ENCODE assay signal across 10 cellular contexts in the genomic region with DNA sequence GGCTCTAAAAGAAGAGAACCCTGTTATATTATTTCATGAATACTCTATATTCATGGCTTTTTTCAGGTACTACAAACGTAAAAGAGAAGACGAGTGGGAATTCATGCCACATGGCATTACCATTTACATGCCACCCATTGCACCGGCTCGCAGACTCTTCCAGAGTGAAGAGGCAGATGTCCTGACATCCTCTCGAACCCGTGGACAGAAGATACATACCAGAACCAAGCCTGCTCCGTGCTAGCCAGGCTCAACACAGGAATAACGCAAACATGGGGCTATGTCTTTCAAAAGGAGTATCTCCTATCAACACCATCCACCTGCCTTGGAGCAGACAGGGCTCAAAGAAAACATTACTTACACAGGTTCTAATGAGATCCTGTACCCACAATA.
DNase-seq lines count a peak whose midpoint lies in the region; ATAC-seq and TF ChIP-seq lines count a peak whose summit lies in the region.
"Had no signal": no experiment of that assay in that cellular context is flagged by ENCODE, and none has a peak within 500 bp of the region (broad histone marks: within the 10 kb centered on the region; RNA-seq: fewer than 3 reads in every experiment).

No MANE protein-coding gene starts in this region.

- 89 to 91% methylated on average over 8 of the region's 8 CpGs for WGBS in thyroid gland, 2 donors

- H3K9me3 ChIP-seq in left lung: no peaks in the 10 kb centered on the region
- no peaks in the 10 kb centered on the region for H3K9me3 ChIP-seq in thyroid gland

- ATAC-seq in activated CD8-positive, alpha-beta T cell treated with anti-CD3 and anti-CD28 coated beads for 36 hours: no peak
- no peak for ATAC-seq in left lung

- peak overlapping the region; percentile 14 for H3K4me3 Mint-ChIP-seq in activated CD4-positive, alpha-beta T cell treated with anti-CD3 and anti-CD28 coated beads, Interleukin-2, amount 10 ng/mL, durations not matched to agents 7 days and 5 days
- no peak overlapping the region for H3K4me3 Mint-ChIP-seq in activated CD8-positive, alpha-beta T cell treated with anti-CD3 and anti-CD28 coated beads for 36 hours
- H3K4me3 Mint-ChIP-seq: neural progenitor cell had no signal

- H3K36me3 ChIP-seq in left lung (peaks cover 0 to 9% of the 10 kb centered on the region in 2 donors), thyroid gland (no peaks in the 10 kb centered on the region)
- H3K36me3 ChIP-seq: neural progenitor cell had no signal

- DNase-seq in activated CD4-positive, alpha-beta T cell treated with anti-CD3 and anti-CD28 coated beads, Interleukin-2, amount 10 ng/mL, durations not matched to agents 7 days and 5 days: no peak
- DNase-seq in activated CD4-positive, alpha-beta T cell treated with anti-CD3 and anti-CD28 coated beads, Interleukin-2, amount 50 U/mL, for 4 hours: no peak
- DNase-seq in activated CD8-positive, alpha-beta T cell treated with anti-CD3 and anti-CD28 coated beads for 36 hours: no peak
- DNase-seq in left lung (no peak), thyroid gland (no peak), cerebellum (ENCODE audit: low spot score) (no peak), mucosa of gallbladder (ENCODE audit: low spot score) (no peak), NCI-H446 (lab: John Stamatoyannopoulos, UW) (no peak)
- DNase-seq: H7 had no signal

- peak overlapping the region; percentile 79 for H3K27ac Mint-ChIP-seq in activated CD4-positive, alpha-beta T cell treated with anti-CD3 and anti-CD28 coated beads, Interleukin-2, amount 10 ng/mL, durations not matched to agents 7 days and 5 days
- H3K27ac Mint-ChIP-seq in activated CD8-positive, alpha-beta T cell treated with anti-CD3 and anti-CD28 coated beads for 36 hours: peak overlapping the region; percentile 53

- POLR2A ChIA-PET in activated CD4-positive, alpha-beta T cell treated with anti-CD3 and anti-CD28 coated beads, Interleukin-2, amount 10 ng/mL, durations not matched to agents 7 days and 5 days (lab: Charles Lee): no interaction called here
- POLR2A ChIA-PET in activated CD8-positive, alpha-beta T cell treated with anti-CD3 and anti-CD28 coated beads for 36 hours (lab: Charles Lee): interaction anchor here (0.6 kb wide), 1 partner anchor 34 kb away, joined by 3 read pairs; no protein-coding TSS in a partner anchor

- H3K4me3 ChIP-seq in left lung: no peak overlapping the region
- H3K4me3 ChIP-seq in thyroid gland (replicated peaks in 1 of 3): no peak overlapping the region
- H3K4me3 ChIP-seq: neural progenitor cell had no signal

- H3K27ac ChIP-seq in left lung: peak overlapping the region; percentile 59 to 78
- peak overlapping the region; percentile 58 to 81 (median 63) for H3K27ac ChIP-seq in thyroid gland
- H3K27ac ChIP-seq: neural progenitor cell had no signal

- TF ChIP-seq CTCF in activated CD8-positive, alpha-beta T cell treated with anti-CD3 and anti-CD28 coated beads for 36 hours (IDR thresholded peaks at IDR 0.05): no peak
- TF ChIP-seq CTCF in left lung (IDR thresholded peaks at IDR 0.05) (no peak), thyroid gland (IDR thresholded peaks at IDR 0.05) (no peak)

- H3K36me3 Mint-ChIP-seq in activated CD4-positive, alpha-beta T cell treated with anti-CD3 and anti-CD28 coated beads, Interleukin-2, amount 10 ng/mL, durations not matched to agents 7 days and 5 days (ENCODE audit: low read depth): peaks cover 48% of the 10 kb centered on the region
- peaks cover 33% of the 10 kb centered on the region for H3K36me3 Mint-ChIP-seq in activated CD8-positive, alpha-beta T cell treated with anti-CD3 and anti-CD28 coated beads for 36 hours (ENCODE audit: low read depth)

- H3K4me1 ChIP-seq in left lung (peaks cover 7 to 24% of the 10 kb centered on the region in 2 donors), thyroid gland (peaks cover 20 to 27% of the 10 kb centered on the region in 2 donors)
- H3K4me1 ChIP-seq: neural progenitor cell had no signal

- no peaks in the 10 kb centered on the region for H3K27me3 Mint-ChIP-seq in activated CD4-positive, alpha-beta T cell treated with anti-CD3 and anti-CD28 coated beads, Interleukin-2, amount 10 ng/mL, durations not matched to agents 7 days and 5 days
- H3K27me3 Mint-ChIP-seq in activated CD8-positive, alpha-beta T cell treated with anti-CD3 and anti-CD28 coated beads for 36 hours: no peaks in the 10 kb centered on the region

- no peaks in the 10 kb centered on the region for H3K27me3 ChIP-seq in left lung
- H3K27me3 ChIP-seq in thyroid gland: no peaks in the 10 kb centered on the region
- H3K27me3 ChIP-seq: neural progenitor cell had no signal

- CTCF ChIA-PET in activated CD4-positive, alpha-beta T cell treated with anti-CD3 and anti-CD28 coated beads, Interleukin-2, amount 10 ng/mL, durations not matched to agents 7 days and 5 days (lab: Charles Lee): interaction anchor here (1.0 to 1.3 kb wide), 2 partner anchors 18 to 28 kb away, joined by 3 to 4 read pairs; no protein-coding TSS in a partner anchor
- CTCF ChIA-PET in activated CD8-positive, alpha-beta T cell treated with anti-CD3 and anti-CD28 coated beads for 36 hours (lab: Charles Lee): interaction anchor here (0.9 to 1.6 kb wide), 5 partner anchors 8 to 134 kb away, joined by 3 to 5 read pairs (median 4); no protein-coding TSS in a partner anchor

- intact Hi-C loops in activated CD8-positive, alpha-beta T cell treated with anti-CD3 and anti-CD28 coated beads for 36 hours (cut with micrococcal nuclease): loop anchor here (5.0 kb wide), 1 partner anchor 300 kb away; no protein-coding TSS in a partner anchor
- intact Hi-C loops in left lung (cut with DNase I) (no loop called here), thyroid gland (cut with DNase I) (no loop called here)

- peaks cover 44% of the 10 kb centered on the region for H3K4me1 Mint-ChIP-seq in activated CD4-positive, alpha-beta T cell treated with anti-CD3 and anti-CD28 coated beads, Interleukin-2, amount 10 ng/mL, durations not matched to agents 7 days and 5 days
- H3K4me1 Mint-ChIP-seq in activated CD8-positive, alpha-beta T cell treated with anti-CD3 and anti-CD28 coated beads for 36 hours (ENCODE audit: low read depth): peaks cover 45% of the 10 kb centered on the region

- H3K9me3 Mint-ChIP-seq in activated CD4-positive, alpha-beta T cell treated with anti-CD3 and anti-CD28 coated beads, Interleukin-2, amount 10 ng/mL, durations not matched to agents 7 days and 5 days: no peaks in the 10 kb centered on the region
- H3K9me3 Mint-ChIP-seq in activated CD8-positive, alpha-beta T cell treated with anti-CD3 and anti-CD28 coated beads for 36 hours: no peaks in the 10 kb centered on the region

- TF ChIP-seq POLR2A in thyroid gland (IDR thresholded peaks at IDR 0.05): no peak
